Comparison of ENCODE assay signal across 1 cellular context in the genomic region with DNA sequence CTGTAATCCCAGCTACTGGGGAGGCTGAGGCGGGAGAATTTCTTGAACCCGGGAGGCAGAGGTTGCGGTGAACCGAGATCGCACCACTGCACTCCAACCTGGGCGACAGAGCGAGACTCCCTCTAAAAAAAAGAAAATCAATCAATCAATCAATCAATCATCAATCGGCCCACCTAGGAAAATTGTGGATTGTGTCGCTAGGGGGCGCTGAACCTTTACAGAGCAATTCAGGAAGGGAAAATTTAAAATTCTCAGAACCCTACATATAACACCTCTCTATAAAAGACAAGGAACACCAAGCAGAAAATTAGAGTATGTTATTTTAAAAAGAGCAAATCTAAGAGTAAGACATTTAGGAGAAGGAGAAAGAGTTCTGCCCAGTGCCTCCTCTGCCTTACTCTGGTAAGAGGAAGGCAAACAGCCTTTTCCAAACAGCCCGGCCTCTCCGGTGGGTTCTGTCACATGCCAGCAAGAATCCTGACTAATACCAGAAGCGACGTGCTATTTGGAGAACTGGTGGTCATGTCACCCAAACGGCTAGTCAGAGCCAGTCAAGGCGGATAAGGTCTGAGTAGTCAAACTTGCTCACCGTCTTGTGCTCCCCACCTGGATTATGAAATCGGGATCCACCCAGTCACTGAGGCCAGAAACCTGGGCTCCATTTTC.
TF ChIP-seq lines count a peak whose summit lies in the region.

No MANE protein-coding gene starts in this region.

TF ChIP-seq in SK-N-SH treated with all-trans-retinoic acid at 6 μM for 48 hours, 23 proteins besides CTCF, POLR2A, EP300 and RAD21 (continued from another document):
- TF ChIP-seq CSRNP3 (CRISPR knock-in tag; IDR thresholded peaks at IDR 0.05): no peak
- TF ChIP-seq ARNTL (CRISPR knock-in tag; IDR thresholded peaks at IDR 0.05; ENCODE audit: borderline replicate concordance, low read depth): no peak
- no peak for TF ChIP-seq ZNF8 (CRISPR knock-in tag; IDR thresholded peaks at IDR 0.05)
- TF ChIP-seq, protein P1, sequence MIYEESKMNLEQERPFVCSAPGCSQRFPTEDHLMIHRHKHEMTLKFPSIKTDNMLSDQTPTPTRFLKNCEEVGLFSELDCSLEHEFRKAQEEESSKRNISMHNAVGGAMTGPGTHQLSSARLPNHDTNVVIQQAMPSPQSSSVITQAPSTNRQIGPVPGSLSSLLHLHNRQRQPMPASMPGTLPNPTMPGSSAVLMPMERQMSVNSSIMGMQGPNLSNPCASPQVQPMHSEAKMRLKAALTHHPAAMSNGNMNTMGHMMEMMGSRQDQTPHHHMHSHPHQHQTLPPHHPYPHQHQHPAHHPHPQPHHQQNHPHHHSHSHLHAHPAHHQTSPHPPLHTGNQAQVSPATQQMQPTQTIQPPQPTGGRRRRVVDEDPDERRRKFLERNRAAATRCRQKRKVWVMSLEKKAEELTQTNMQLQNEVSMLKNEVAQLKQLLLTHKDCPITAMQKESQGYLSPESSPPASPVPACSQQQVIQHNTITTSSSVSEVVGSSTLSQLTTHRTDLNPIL (CRISPR knock-in tag; IDR thresholded peaks at IDR 0.05; ENCODE audit: low read depth): no peak
- TF ChIP-seq TOX (CRISPR knock-in tag; IDR thresholded peaks at IDR 0.05; ENCODE audit: borderline replicate concordance): no peak
